Comparison of ENCODE assay signal across 20 cellular contexts in genomic region chr7:10677211-10677610, GRCh38.
DNase-seq lines count a peak whose midpoint lies in the region; ATAC-seq and TF ChIP-seq lines count a peak whose summit lies in the region.
"Had no signal": no experiment of that assay in that cellular context is flagged by ENCODE, and none has a peak within 500 bp of the region (broad histone marks: within the 10 kb centered on the region; RNA-seq: fewer than 3 reads in every experiment).

No MANE protein-coding gene starts in this region.

- no peaks in the 10 kb centered on the region for H3K9me3 ChIP-seq in BE2C

- DNase-seq in BE2C: peak; percentile 44
- peak; percentile 82 for DNase-seq in DMS 273 treated with DMSO at 0.1 percent for 48 hours (lab: John Stamatoyannopoulos, UW)
- DNase-seq in NCI-H446 (lab: John Stamatoyannopoulos, UW): peak; percentile 2 to 83
- peak; percentile 82 to 92 for DNase-seq in cerebellar nuclear complex (lab: John Stamatoyannopoulos, UW)
- DNase-seq: CD8-positive, alpha-beta memory T cell; DMS153; DND-41; GM23248; H9; NCI-H1105 treated with DMSO at 0.1 percent for 48 hours; NCI-H146; NCI-H2081; NCI-H69; SIG-M5; T-helper 17 cell had no signal

- ATAC-seq in GM18868 (IDR thresholded peaks at IDR 0.05; ENCODE audit: unreplicated experiment) (no peak), GM18519 (IDR thresholded peaks at IDR 0.05; ENCODE audit: low FRiP score, unreplicated experiment) (no peak), HG03159 (IDR thresholded peaks at IDR 0.05; ENCODE audit: unreplicated experiment) (no peak)
- ATAC-seq: T-helper 17 cell had no signal

- TF ChIP-seq CTCF in BE2C (IDR thresholded peaks at IDR 0.05; ENCODE audit: low read depth, low read length): no peak

- H3K4me1 ChIP-seq in BE2C: 0 out of 2 replicates have a peak, but pooled peaks cover 6% of the 10 kb centered on the region

- no peaks in the 10 kb centered on the region for H3K36me3 ChIP-seq in BE2C

- no peaks in the 10 kb centered on the region for H3K27me3 ChIP-seq in BE2C

- no peak overlapping the region for H3K4me3 ChIP-seq in BE2C (ENCODE audit: low read depth, low read length)
- H3K4me3 ChIP-seq: GM23248, K562, SK-N-MC had no signal
